Comparison of ENCODE assay signal across 23 cellular contexts in genomic region chr9:128333368-128333969, GRCh38. TPM values are rescaled to one million over a fixed set of nuclear protein-coding genes. Genes with fewer than 3 reads are reported as not detected.
DNase-seq lines count a peak whose midpoint lies in the region; ATAC-seq, FAIRE-seq and TF ChIP-seq lines count a peak whose summit lies in the region.
"Had no signal": no experiment of that assay in that cellular context is flagged by ENCODE, and none has a peak within 500 bp of the region (broad histone marks: within the 10 kb centered on the region; RNA-seq: fewer than 3 reads in every experiment).

No MANE protein-coding gene starts in this region.

- TF ChIP-seq EP300 in HepG2 (IDR thresholded peaks at IDR 0.05; ENCODE audit: low read depth in 2 of 2, low read length in 2 of 2) (no peak), HepG2 (CRISPR knock-in tag; IDR thresholded peaks at IDR 0.05; ENCODE audit: borderline replicate concordance) (no peak)

- H3K27me3 ChIP-seq in HepG2 (ENCODE audit: control insufficient read depth in 1 of 2, insufficient read depth in 2 of 2, low read length in 2 of 2) (no peaks in the 10 kb centered on the region), right lobe of liver (no peaks in the 10 kb centered on the region), osteoblast (ENCODE audit: insufficient read depth, low read length) (no peaks in the 10 kb centered on the region)
- H3K27me3 ChIP-seq: MG63 had no signal

- no peaks in the 10 kb centered on the region for H3K4me1 Mint-ChIP-seq in T-helper 17 cell
- H3K4me1 Mint-ChIP-seq: B cell had no signal

- H3K4me3 Mint-ChIP-seq in T-helper 17 cell: no peak overlapping the region
- H3K4me3 Mint-ChIP-seq: B cell had no signal

- TF ChIP-seq POLR2A in HepG2 (IDR thresholded peaks at IDR 0.05; ENCODE audit: insufficient read depth in 1 of 2, low read depth in 2 of 2, low read length in 2 of 2) (no peak), right lobe of liver (IDR thresholded peaks at IDR 0.05) (no peak)

- no peak overlapping the region for H3K4me3 ChIP-seq in HepG2 (replicated peaks in 1 of 3; ENCODE audit: insufficient read depth in 1 of 3, low read depth in 2 of 3, low read length in 3 of 3)
- H3K4me3 ChIP-seq in right lobe of liver: no peak overlapping the region
- no peak overlapping the region for H3K4me3 ChIP-seq in osteoblast (ENCODE audit: insufficient read depth, low read length)
- H3K4me3 ChIP-seq: A549, MG63 had no signal

- no peak for TF ChIP-seq CTCF in HepG2 (CRISPR knock-in tag; IDR thresholded peaks at IDR 0.05)
- no peak for TF ChIP-seq CTCF in right lobe of liver (IDR thresholded peaks at IDR 0.05)
- TF ChIP-seq CTCF in osteoblast (IDR thresholded peaks at IDR 0.05; ENCODE audit: extremely low read depth, low read depth, low read length): no peak

- CTCF ChIA-PET in HepG2 (lab: Yijun Ruan, JAX; ENCODE audit: low intra/inter-chr PET ratio, low total read pairs): no interaction called here

- H3K79me2 ChIP-seq in HepG2 (ENCODE audit: insufficient read depth, low read length) (no peaks in the 10 kb centered on the region), osteoblast (ENCODE audit: insufficient read depth, low read length) (no peaks in the 10 kb centered on the region)

- peak; percentile 54 for ATAC-seq in HepG2
- ATAC-seq in right lobe of liver: no peak
- ATAC-seq in T-helper 17 cell: no peak
- ATAC-seq in left colon: no peak
- ATAC-seq: A549 had no signal

- H3K4me2 ChIP-seq in HepG2 (ENCODE audit: low read depth, low read length) (no peak overlapping the region), osteoblast (ENCODE audit: insufficient read depth, low read length) (no peak overlapping the region)
- H3K4me2 ChIP-seq: A549 had no signal

- H3K4me1 ChIP-seq in HepG2 (ENCODE audit: insufficient read depth, low read length) (peaks cover 16% of the 10 kb centered on the region), right lobe of liver (no peaks in the 10 kb centered on the region), osteoblast (ENCODE audit: insufficient read depth, low read length) (no peaks in the 10 kb centered on the region)

- DNase-seq in HepG2 (ENCODE audit: low spot score) (peak; percentile 21), right lobe of liver (no peak), T-helper 17 cell (no peak), osteoblast (ENCODE audit: insufficient read length, low spot score, missing footprints) (peak; percentile 34), GOT3 (lab: John Stamatoyannopoulos, UW) (no peak), left colon (no peak)
- DNase-seq in NK-92 treated with Interleukin-12 subunit alpha and Interleukin-12 subunit beta, amount 100 ng/mL, for 24 hours (lab: John Stamatoyannopoulos, UW): no peak
- DNase-seq: CD4-positive, CD25-positive, alpha-beta regulatory T cell; COR-L47; DMS 273 treated with DMSO at 0.1 percent for 48 hours; DMS79 treated with DMSO at 0.1 percent for 48 hours; MG63; NCI-H1417; NCI-H1694 treated with DMSO at 0.1 percent for 48 hours; NCI-H345; NCI-H524; NCI-H82; SHP77; SW 1271 had no signal

- no peak overlapping the region for H3K9ac ChIP-seq in HepG2 (ENCODE audit: insufficient read depth, low read depth, low read length)

- no peaks in the 10 kb centered on the region for H3K27me3 Mint-ChIP-seq in T-helper 17 cell
- H3K27me3 Mint-ChIP-seq: B cell; CD4-positive, CD25-positive, alpha-beta regulatory T cell had no signal

- WGBS in HepG2 (ENCODE audit: low lambda C conversion rate): 90% methylated on average over 2 of the region's 16 CpGs
- 96% methylated on average over 4 of the region's 16 CpGs for WGBS in right lobe of liver (ENCODE audit: insufficient coverage, low coverage, low lambda C conversion rate, missing lambda C conversion rate)

- no peak overlapping the region for H2AFZ ChIP-seq in HepG2 (ENCODE audit: low read length)
- H2AFZ ChIP-seq in osteoblast (ENCODE audit: low read length): no peak overlapping the region

- no peak for TF ChIP-seq RAD21 in HepG2 (CRISPR knock-in tag; IDR thresholded peaks at IDR 0.05)

- no TSS peak for BruUV-seq in HepG2 (replicated peaks; lab: Mats Ljungman, UMichigan)

- H4K20me1 ChIP-seq in HepG2 (ENCODE audit: insufficient read depth, low read length) (no peaks in the 10 kb centered on the region), osteoblast (ENCODE audit: insufficient read depth, low read length) (no peaks in the 10 kb centered on the region)

- intact Hi-C loops in HepG2 (cut with micrococcal nuclease; ENCODE audit: unreplicated experiment) (no loop called here), right lobe of liver (cut with DNase I) (no loop called here), left colon (cut with DNase I, micrococcal nuclease) (no loop called here)

- H3K9me3 ChIP-seq in HepG2 (ENCODE audit: low read length) (no peaks in the 10 kb centered on the region), right lobe of liver (no peaks in the 10 kb centered on the region), T-helper 17 cell (ENCODE audit: control insufficient read depth, low read length, poor library complexity, severe bottlenecking) (no peaks in the 10 kb centered on the region), osteoblast (ENCODE audit: low read depth, low read length) (no peaks in the 10 kb centered on the region)
- H3K9me3 ChIP-seq: A549, MG63 had no signal

- H3K36me3 ChIP-seq in HepG2 (replicated peaks in 1 of 2; ENCODE audit: control insufficient read depth in 1 of 2, insufficient read depth in 2 of 2, low read length in 2 of 2): peaks cover 8 to 26% of the 10 kb centered on the region in 2 experiments; a peak in 4 of 5 replicates
- H3K36me3 ChIP-seq in right lobe of liver: peaks cover 0 to 3% (median 2%) of the 10 kb centered on the region in 4 donors
- H3K36me3 ChIP-seq in osteoblast (ENCODE audit: insufficient read depth, low read length): peaks cover 22% of the 10 kb centered on the region

- FAIRE-seq in HepG2 (lab: Jason Lieb, UNC): no peak
- FAIRE-seq: A549, H54, RCC 7860 had no signal

- peak overlapping the region; percentile 21 for H3K27ac ChIP-seq in HepG2 (ENCODE audit: extremely low read length, insufficient read depth, low read length)
- H3K27ac ChIP-seq in right lobe of liver: no peak overlapping the region
- no peak overlapping the region for H3K27ac ChIP-seq in osteoblast (ENCODE audit: low read depth, low read length)
- H3K27ac ChIP-seq: A549 had no signal

- peak overlapping the region; percentile 56 for H3K27ac Mint-ChIP-seq in T-helper 17 cell
- H3K27ac Mint-ChIP-seq: B cell; CD4-positive, CD25-positive, alpha-beta regulatory T cell had no signal

- POLR2A ChIA-PET in HepG2 (lab: Yijun Ruan, JAX): interaction anchor here (0.8 to 1.3 kb wide), 2 partner anchors 27 to 57 kb away, joined by 3 to 4 read pairs; partner anchors contain the start of genes GOLGA2 and SWI5

- H3K36me3 Mint-ChIP-seq in T-helper 17 cell (ENCODE audit: low read depth): no peaks in the 10 kb centered on the region

- in situ Hi-C loops in HepG2 (cut with HindIII; ENCODE audit: extremely low pct_ligation_motif_present, low pct_unique_long_range_greater_than_20kb): no loop called here

RNA-seq across cellular contexts. Expression of gene SLC27A4, which starts 6.9 kb away (rescaled TPM):
- total RNA-seq in HepG2 (2016; rRNA removed; fragmentation: Illumina TruSeq; extraction: Trizol): 9.3 and 18.8 TPM in 2 replicates
- total RNA-seq in HepG2 (2016; cell fraction: cytosol; rRNA removed; fragmentation: Illumina TruSeq; extraction: Trizol; ENCODE audit: low read depth): 6.3 and 6.8 TPM in 2 replicates
- 8.9 and 19.1 TPM in 2 replicates for total RNA-seq in HepG2 (2016; cell fraction: insoluble cytoplasmic fraction; rRNA removed; fragmentation: Illumina TruSeq; extraction: Trizol)
- total RNA-seq in HepG2 (2016; cell fraction: membrane; rRNA removed; fragmentation: Illumina TruSeq; extraction: Trizol): 17.4 and 19.4 TPM in 2 replicates
- 16.1 and 21.0 TPM in 2 replicates for total RNA-seq in HepG2 (2016; cell fraction: nucleus; rRNA removed; fragmentation: Illumina TruSeq; extraction: Trizol)
- polyA plus RNA-seq in HepG2 (2011; rRNA removed): 10.6 and 16.9 TPM in 2 replicates
- polyA plus RNA-seq in HepG2 (2011; cell fraction: cytosol; rRNA removed): 12.5 and 14.4 TPM in 2 replicates
- 30.1 and 31.3 TPM in 2 replicates for polyA plus RNA-seq in HepG2 (2011; cell fraction: nucleus; rRNA removed)
- 11.0 and 16.6 TPM in 2 replicates for polyA plus RNA-seq in HepG2 (2012)
- polyA plus RNA-seq in HepG2 (2016; cell fraction: cytosol; fragmentation: Illumina TruSeq; extraction: Trizol; ENCODE audit: low read depth): 5.9 and 7.6 TPM in 2 replicates
- 10.5 and 13.4 TPM in 2 replicates for polyA plus RNA-seq in HepG2 (2016; cell fraction: insoluble cytoplasmic fraction; fragmentation: Illumina TruSeq; extraction: Trizol; ENCODE audit: low read depth)
- 14.0 and 17.0 TPM in 2 replicates for polyA plus RNA-seq in HepG2 (2016; cell fraction: membrane; fragmentation: Illumina TruSeq; extraction: Trizol; ENCODE audit: low read depth)
- polyA plus RNA-seq in HepG2 (2016; cell fraction: nucleus; fragmentation: Illumina TruSeq; extraction: Trizol; ENCODE audit: insufficient read depth, low read depth): 30.8 and 31.8 TPM in 2 replicates
- 44.7 and 85.4 TPM in 2 replicates for polyA minus RNA-seq in HepG2 (2011; rRNA and poly(A)+ RNA removed; ENCODE audit: low replicate concordance)
- polyA minus RNA-seq in HepG2 (2011; cell fraction: cytosol; rRNA and poly(A)+ RNA removed): 11.3 and 17.5 TPM in 2 replicates
- polyA minus RNA-seq in HepG2 (2011; cell fraction: nucleus; rRNA and poly(A)+ RNA removed): 9.3 and 12.4 TPM in 2 replicates
- 10 to 100 TPM; 15.8 to 97.3 (median 24.1) TPM for total RNA-seq in right lobe of liver
- total RNA-seq in T-helper 17 cell: 1 to 10 TPM; 8.2 to 8.3 TPM
- 21.4 and 23.0 TPM in 2 replicates for total RNA-seq in osteoblast
- total RNA-seq in left colon: 10 to 100 TPM; 46.0 to 58.2 TPM

RNA-seq across cellular contexts. Expression of gene COQ4, which starts 10.8 kb away (rescaled TPM):
- total RNA-seq in HepG2 (2016; rRNA removed; fragmentation: Illumina TruSeq; extraction: Trizol) (16.2 and 26.1 TPM in 2 replicates), right lobe of liver (10 to 100 TPM; 22.3 to 67.5 (median 30.3) TPM), T-helper 17 cell (10 to 100 TPM; 35.8 to 36.7 TPM), osteoblast (34.7 and 34.8 TPM in 2 replicates), left colon (10 to 100 TPM; 51.1 to 64.4 TPM)
- 11.9 and 18.5 TPM in 2 replicates for total RNA-seq in HepG2 (2016; cell fraction: cytosol; rRNA removed; fragmentation: Illumina TruSeq; extraction: Trizol; ENCODE audit: low read depth)
- total RNA-seq in HepG2 (2016; cell fraction: insoluble cytoplasmic fraction; rRNA removed; fragmentation: Illumina TruSeq; extraction: Trizol): 14.1 and 27.2 TPM in 2 replicates
- 20.4 and 27.0 TPM in 2 replicates for total RNA-seq in HepG2 (2016; cell fraction: membrane; rRNA removed; fragmentation: Illumina TruSeq; extraction: Trizol)
- total RNA-seq in HepG2 (2016; cell fraction: nucleus; rRNA removed; fragmentation: Illumina TruSeq; extraction: Trizol): 19.9 and 21.8 TPM in 2 replicates
- polyA plus RNA-seq in HepG2 (2011; rRNA removed): 36.0 and 37.5 TPM in 2 replicates
- 22.7 and 32.6 TPM in 2 replicates for polyA plus RNA-seq in HepG2 (2011; cell fraction: cytosol; rRNA removed)
- 80.9 and 82.1 TPM in 2 replicates for polyA plus RNA-seq in HepG2 (2011; cell fraction: nucleus; rRNA removed)
- polyA plus RNA-seq in HepG2 (2012): 17.6 and 19.0 TPM in 2 replicates
- polyA plus RNA-seq in HepG2 (2016; cell fraction: cytosol; fragmentation: Illumina TruSeq; extraction: Trizol; ENCODE audit: low read depth): 18.0 and 23.7 TPM in 2 replicates
- polyA plus RNA-seq in HepG2 (2016; cell fraction: insoluble cytoplasmic fraction; fragmentation: Illumina TruSeq; extraction: Trizol; ENCODE audit: low read depth): 17.7 and 21.6 TPM in 2 replicates
- 21.8 and 28.2 TPM in 2 replicates for polyA plus RNA-seq in HepG2 (2016; cell fraction: membrane; fragmentation: Illumina TruSeq; extraction: Trizol; ENCODE audit: low read depth)
- 60.0 and 62.1 TPM in 2 replicates for polyA plus RNA-seq in HepG2 (2016; cell fraction: nucleus; fragmentation: Illumina TruSeq; extraction: Trizol; ENCODE audit: insufficient read depth, low read depth)
- polyA minus RNA-seq in HepG2 (2011; rRNA and poly(A)+ RNA removed; ENCODE audit: low replicate concordance): 45.1 and 143 TPM in 2 replicates
- 10.4 and 12.0 TPM in 2 replicates for polyA minus RNA-seq in HepG2 (2011; cell fraction: cytosol; rRNA and poly(A)+ RNA removed)
- 38.2 and 49.6 TPM in 2 replicates for polyA minus RNA-seq in HepG2 (2011; cell fraction: nucleus; rRNA and poly(A)+ RNA removed)

RNA-seq across cellular contexts. Expression of gene TRUB2, which starts 11.2 kb away (rescaled TPM):
- total RNA-seq in HepG2 (2016; rRNA removed; fragmentation: Illumina TruSeq; extraction: Trizol): 41.2 and 57.8 TPM in 2 replicates
- 10.4 and 12.1 TPM in 2 replicates for total RNA-seq in HepG2 (2016; cell fraction: cytosol; rRNA removed; fragmentation: Illumina TruSeq; extraction: Trizol; ENCODE audit: low read depth)
- total RNA-seq in HepG2 (2016; cell fraction: insoluble cytoplasmic fraction; rRNA removed; fragmentation: Illumina TruSeq; extraction: Trizol): 45.4 and 61.4 TPM in 2 replicates
- 14.0 and 15.7 TPM in 2 replicates for total RNA-seq in HepG2 (2016; cell fraction: membrane; rRNA removed; fragmentation: Illumina TruSeq; extraction: Trizol)
- total RNA-seq in HepG2 (2016; cell fraction: nucleus; rRNA removed; fragmentation: Illumina TruSeq; extraction: Trizol): 16.3 and 19.3 TPM in 2 replicates
- polyA plus RNA-seq in HepG2 (2011; rRNA removed): 22.3 and 26.5 TPM in 2 replicates
- polyA plus RNA-seq in HepG2 (2011; cell fraction: cytosol; rRNA removed): 15.5 and 18.8 TPM in 2 replicates
- polyA plus RNA-seq in HepG2 (2011; cell fraction: nucleus; rRNA removed): 10.4 and 11.9 TPM in 2 replicates
- 17.0 and 18.3 TPM in 2 replicates for polyA plus RNA-seq in HepG2 (2012)
- polyA plus RNA-seq in HepG2 (2016; cell fraction: cytosol; fragmentation: Illumina TruSeq; extraction: Trizol; ENCODE audit: low read depth): 8.5 and 10.6 TPM in 2 replicates
- polyA plus RNA-seq in HepG2 (2016; cell fraction: insoluble cytoplasmic fraction; fragmentation: Illumina TruSeq; extraction: Trizol; ENCODE audit: low read depth): 47.4 and 47.7 TPM in 2 replicates
- polyA plus RNA-seq in HepG2 (2016; cell fraction: membrane; fragmentation: Illumina TruSeq; extraction: Trizol; ENCODE audit: low read depth): 9.1 and 10.5 TPM in 2 replicates
- polyA plus RNA-seq in HepG2 (2016; cell fraction: nucleus; fragmentation: Illumina TruSeq; extraction: Trizol; ENCODE audit: insufficient read depth, low read depth): 23.3 and 26.5 TPM in 2 replicates
- polyA minus RNA-seq in HepG2 (2011; rRNA and poly(A)+ RNA removed; ENCODE audit: low replicate concordance): 28.6 and 113 TPM in 2 replicates
- polyA minus RNA-seq in HepG2 (2011; cell fraction: cytosol; rRNA and poly(A)+ RNA removed): 18.2 and 21.4 TPM in 2 replicates
- polyA minus RNA-seq in HepG2 (2011; cell fraction: nucleus; rRNA and poly(A)+ RNA removed): 12.0 and 13.4 TPM in 2 replicates
- 10 to 100 TPM; 16.7 to 35.5 (median 24.5) TPM for total RNA-seq in right lobe of liver
- 1 to 10 TPM; 8.5 to 9.9 TPM for total RNA-seq in T-helper 17 cell
- 16.2 and 16.3 TPM in 2 replicates for total RNA-seq in osteoblast
- total RNA-seq in left colon: 10 to 100 TPM; 22.5 to 28.7 TPM

RNA-seq across cellular contexts. Expression of gene URM1, which starts 37.7 kb away (rescaled TPM):
- total RNA-seq in HepG2 (2016; rRNA removed; fragmentation: Illumina TruSeq; extraction: Trizol) (37.1 and 42.1 TPM in 2 replicates), right lobe of liver (10 to 100 TPM; 16.6 to 25.9 (median 22.2) TPM), T-helper 17 cell (10 to 100 TPM; 29.5 to 43.3 TPM), osteoblast (29.2 and 35.1 TPM in 2 replicates), left colon (10 to 100 TPM; 50.9 to 69.3 TPM)
- 7.2 and 8.5 TPM in 2 replicates for total RNA-seq in HepG2 (2016; cell fraction: cytosol; rRNA removed; fragmentation: Illumina TruSeq; extraction: Trizol; ENCODE audit: low read depth)
- total RNA-seq in HepG2 (2016; cell fraction: insoluble cytoplasmic fraction; rRNA removed; fragmentation: Illumina TruSeq; extraction: Trizol): 34.5 and 46.1 TPM in 2 replicates
- 23.0 and 25.4 TPM in 2 replicates for total RNA-seq in HepG2 (2016; cell fraction: membrane; rRNA removed; fragmentation: Illumina TruSeq; extraction: Trizol)
- 19.0 and 24.0 TPM in 2 replicates for total RNA-seq in HepG2 (2016; cell fraction: nucleus; rRNA removed; fragmentation: Illumina TruSeq; extraction: Trizol)
- 41.3 and 51.5 TPM in 2 replicates for polyA plus RNA-seq in HepG2 (2011; rRNA removed)
- 28.0 and 37.2 TPM in 2 replicates for polyA plus RNA-seq in HepG2 (2011; cell fraction: cytosol; rRNA removed)
- polyA plus RNA-seq in HepG2 (2011; cell fraction: nucleus; rRNA removed): 80.9 and 98.9 TPM in 2 replicates
- 44.2 and 48.1 TPM in 2 replicates for polyA plus RNA-seq in HepG2 (2012)
- polyA plus RNA-seq in HepG2 (2016; cell fraction: cytosol; fragmentation: Illumina TruSeq; extraction: Trizol; ENCODE audit: low read depth): 12.6 and 15.0 TPM in 2 replicates
- polyA plus RNA-seq in HepG2 (2016; cell fraction: insoluble cytoplasmic fraction; fragmentation: Illumina TruSeq; extraction: Trizol; ENCODE audit: low read depth): 55.0 and 56.0 TPM in 2 replicates
- polyA plus RNA-seq in HepG2 (2016; cell fraction: membrane; fragmentation: Illumina TruSeq; extraction: Trizol; ENCODE audit: low read depth): 24.9 and 27.1 TPM in 2 replicates
- polyA plus RNA-seq in HepG2 (2016; cell fraction: nucleus; fragmentation: Illumina TruSeq; extraction: Trizol; ENCODE audit: insufficient read depth, low read depth): 49.6 and 53.8 TPM in 2 replicates
- polyA minus RNA-seq in HepG2 (2011; rRNA and poly(A)+ RNA removed; ENCODE audit: low replicate concordance): 55.9 and 116 TPM in 2 replicates
- polyA minus RNA-seq in HepG2 (2011; cell fraction: cytosol; rRNA and poly(A)+ RNA removed): 13.8 and 16.4 TPM in 2 replicates
- polyA minus RNA-seq in HepG2 (2011; cell fraction: nucleus; rRNA and poly(A)+ RNA removed): 11.3 and 16.7 TPM in 2 replicates

RNA-seq across cellular contexts. Expression of gene SWI5, which starts 57.4 kb away (rescaled TPM):
- 39.2 and 46.5 TPM in 2 replicates for total RNA-seq in HepG2 (2016; rRNA removed; fragmentation: Illumina TruSeq; extraction: Trizol)
- 10.4 and 11.6 TPM in 2 replicates for total RNA-seq in HepG2 (2016; cell fraction: cytosol; rRNA removed; fragmentation: Illumina TruSeq; extraction: Trizol; ENCODE audit: low read depth)
- 42.5 and 47.8 TPM in 2 replicates for total RNA-seq in HepG2 (2016; cell fraction: insoluble cytoplasmic fraction; rRNA removed; fragmentation: Illumina TruSeq; extraction: Trizol)
- 25.1 and 25.9 TPM in 2 replicates for total RNA-seq in HepG2 (2016; cell fraction: membrane; rRNA removed; fragmentation: Illumina TruSeq; extraction: Trizol)
- 15.1 and 18.1 TPM in 2 replicates for total RNA-seq in HepG2 (2016; cell fraction: nucleus; rRNA removed; fragmentation: Illumina TruSeq; extraction: Trizol)
- polyA plus RNA-seq in HepG2 (2011; rRNA removed): 41.0 and 48.7 TPM in 2 replicates
- 45.9 and 57.9 TPM in 2 replicates for polyA plus RNA-seq in HepG2 (2011; cell fraction: cytosol; rRNA removed)
- 18.6 and 19.1 TPM in 2 replicates for polyA plus RNA-seq in HepG2 (2011; cell fraction: nucleus; rRNA removed)
- 22.3 and 22.7 TPM in 2 replicates for polyA plus RNA-seq in HepG2 (2012)
- polyA plus RNA-seq in HepG2 (2016; cell fraction: cytosol; fragmentation: Illumina TruSeq; extraction: Trizol; ENCODE audit: low read depth): 16.0 and 21.0 TPM in 2 replicates
- polyA plus RNA-seq in HepG2 (2016; cell fraction: insoluble cytoplasmic fraction; fragmentation: Illumina TruSeq; extraction: Trizol; ENCODE audit: low read depth): 58.7 and 61.9 TPM in 2 replicates
- 28.9 and 29.7 TPM in 2 replicates for polyA plus RNA-seq in HepG2 (2016; cell fraction: membrane; fragmentation: Illumina TruSeq; extraction: Trizol; ENCODE audit: low read depth)
- polyA plus RNA-seq in HepG2 (2016; cell fraction: nucleus; fragmentation: Illumina TruSeq; extraction: Trizol; ENCODE audit: insufficient read depth, low read depth): 30.7 and 35.4 TPM in 2 replicates
- polyA minus RNA-seq in HepG2 (2011; rRNA and poly(A)+ RNA removed; ENCODE audit: low replicate concordance): 15.4 and 63.7 TPM in 2 replicates
- polyA minus RNA-seq in HepG2 (2011; cell fraction: cytosol; rRNA and poly(A)+ RNA removed): 4.9 and 5.7 TPM in 2 replicates
- polyA minus RNA-seq in HepG2 (2011; cell fraction: nucleus; rRNA and poly(A)+ RNA removed): 6.8 and 9.6 TPM in 2 replicates
- 10 to 100 TPM; 10.8 to 17.3 (median 14.3) TPM for total RNA-seq in right lobe of liver
- total RNA-seq in T-helper 17 cell: 10 to 100 TPM in 1 of 2 donors, 1 to 10 TPM in 1; 6.1 to 10.3 TPM
- 19.2 and 20.3 TPM in 2 replicates for total RNA-seq in osteoblast
- total RNA-seq in left colon: 10 to 100 TPM; 11.0 to 13.2 TPM

Comparison
In these comparisons a context has a peak if more than half of its experiments do, and no peak if none do; other contexts are left out.
1. DNase-seq: peak in HepG2 (single experiment) and osteoblast (single experiment); none in right lobe of liver (0 of 3), T-helper 17 cell (0 of 3), GOT3 (single experiment), NK-92 treated with Interleukin-12 subunit alpha and Interleukin-12 subunit beta, amount 100 ng/mL, for 24 hours (single experiment) and left colon (0 of 2).